17 cellular contexts compared by ENCODE assay signal in genomic region chr20:62049342-62050165, GRCh38. TPM values are rescaled to one million over a fixed set of nuclear protein-coding genes. Genes with fewer than 3 reads are reported as not detected.
DNase-seq lines count a peak whose midpoint lies in the region; ATAC-seq and TF ChIP-seq lines count a peak whose summit lies in the region.
"Had no signal": no experiment of that assay in that cellular context is flagged by ENCODE, and none has a peak within 500 bp of the region (broad histone marks: within the 10 kb centered on the region; RNA-seq: fewer than 3 reads in every experiment).

No MANE protein-coding gene starts in this region.

- H3K18ac ChIP-seq in IMR-90 (ENCODE audit: low read depth, low read length): no peak overlapping the region

- H2AK9ac ChIP-seq in IMR-90 (replicated peaks; ENCODE audit: low read depth, low read length, poor library complexity): peak overlapping the region; percentile 50

- no peaks in the 10 kb centered on the region; the same call in 1 of the 2 replicates for H3K36me3 ChIP-seq in IMR-90 (ENCODE audit: control insufficient read depth, insufficient read depth, low read length)
- no peaks in the 10 kb centered on the region for H3K36me3 ChIP-seq in lower lobe of right lung
- H3K36me3 ChIP-seq in spleen: peaks cover 0 to 29% (median 0%) of the 10 kb centered on the region in 6 donors

- H4K5ac ChIP-seq in IMR-90 (ENCODE audit: low read depth, low read length): no peak overlapping the region

- H3K4me1 ChIP-seq in IMR-90 (ENCODE audit: control insufficient read depth, insufficient read depth, low read length) (peaks cover 4% of the 10 kb centered on the region; the same call in 1 of the 2 replicates), lower lobe of right lung (no peaks in the 10 kb centered on the region), spleen (peaks cover 0 to 61% (median 26%) of the 10 kb centered on the region in 6 donors)
- H3K4me1 ChIP-seq: HAP-1 had no signal

- H2BK120ac ChIP-seq in IMR-90 (ENCODE audit: low read depth, low read length): no peak overlapping the region

- H3K9me3 ChIP-seq in IMR-90 (ENCODE audit: control insufficient read depth, insufficient read depth, low read length) (no peaks in the 10 kb centered on the region), lower lobe of right lung (no peaks in the 10 kb centered on the region), spleen (no peaks in the 10 kb centered on the region)
- H3K9me3 ChIP-seq: HAP-1 had no signal

- no peaks in the 10 kb centered on the region for H3K27me3 Mint-ChIP-seq in chondrocyte (ENCODE audit: low read depth)
- H3K27me3 Mint-ChIP-seq: CD4-positive, alpha-beta memory T cell had no signal

- no peaks in the 10 kb centered on the region for H3K9me3 Mint-ChIP-seq in chondrocyte (ENCODE audit: low read depth)

- H3K27ac Mint-ChIP-seq in chondrocyte (ENCODE audit: unreplicated experiment): no peak overlapping the region

- H4K91ac ChIP-seq in IMR-90 (ENCODE audit: insufficient read depth, low read depth, low read length): no peak overlapping the region

- H3K4me3 ChIP-seq in IMR-90 (ENCODE audit: insufficient read depth, low read depth, low read length) (no peak overlapping the region), lower lobe of right lung (no peak overlapping the region), spleen (no peak overlapping the region)
- H3K4me3 ChIP-seq: HAP-1, K562 had no signal

- in situ Hi-C loops in IMR-90 (cut with MboI; ENCODE audit: low sequenced_read_pairs): no loop called here

- 90% methylated on average over 15 of the region's 22 CpGs; no CpG with 5 or more reads in 1 of the 2 experiments for WGBS in IMR-90 (ENCODE audit: extremely low coverage in 2 of 2, insufficient read length in 1 of 2), 2 experiments
- 87 to 94% (median 93%) methylated on average over 20 to 22 of the region's 22 CpGs for WGBS in spleen, 5 donors

- no peak overlapping the region for H3K56ac ChIP-seq in IMR-90 (ENCODE audit: extremely low read depth, insufficient read depth, low read length)

- TF ChIP-seq CTCF in IMR-90 (conservative IDR thresholded peaks at IDR 0.05; ENCODE audit: low read depth, low read length) (no peak), chondrocyte (IDR thresholded peaks at IDR 0.05) (no peak), lower lobe of right lung (IDR thresholded peaks at IDR 0.05) (no peak), spleen (IDR thresholded peaks at IDR 0.05 in 8 of 11, conservative IDR thresholded peaks at IDR 0.05 in 3 of 11) (no peak)

- H3K9ac ChIP-seq in IMR-90 (ENCODE audit: low read depth, low read length): no peak overlapping the region

- intact Hi-C loops in IMR-90 (cut with micrococcal nuclease) (no loop called here), lower lobe of right lung (cut with DNase I) (no loop called here), spleen (cut with DNase I; ENCODE audit: low total_unique reads) (no loop called here)

- H2AFZ ChIP-seq in IMR-90 (replicated peaks; ENCODE audit: low read length, poor library complexity): peak overlapping the region; percentile 39

- ATAC-seq in IMR-90 (ENCODE audit: low read depth) (no peak), lower lobe of right lung (no peak), GM21390 (IDR thresholded peaks at IDR 0.05; ENCODE audit: unreplicated experiment) (no peak), HG02981 (IDR thresholded peaks at IDR 0.05; ENCODE audit: unreplicated experiment) (no peak)
- ATAC-seq: K562 had no signal

- H2BK20ac ChIP-seq in IMR-90 (ENCODE audit: low read depth, low read length): no peak overlapping the region

- peaks cover 8% of the 10 kb centered on the region for H3K4me1 Mint-ChIP-seq in chondrocyte (ENCODE audit: low read depth)

- TF ChIP-seq POLR2A in IMR-90 (IDR thresholded peaks at IDR 0.05; ENCODE audit: low read depth, low read length) (no peak), spleen (IDR thresholded peaks at IDR 0.05) (no peak)

- no peaks in the 10 kb centered on the region for H3K36me3 Mint-ChIP-seq in chondrocyte (ENCODE audit: low read depth)

- no peak overlapping the region for H3K23ac ChIP-seq in IMR-90 (ENCODE audit: low read depth, low read length)

- no peak overlapping the region for H4K8ac ChIP-seq in IMR-90 (ENCODE audit: low read depth in 2 of 2, low read length in 2 of 2)

- no TSS peak for BruUV-seq in IMR-90 (replicated peaks; lab: Mats Ljungman, UMichigan)

- H2AK5ac ChIP-seq in IMR-90 (ENCODE audit: low read depth, low read length): no peak overlapping the region

- H3K9me1 ChIP-seq in IMR-90 (ENCODE audit: insufficient read depth, low read length): peaks cover 21% of the 10 kb centered on the region; the same call in 1 of the 2 replicates

- CTCF ChIA-PET in IMR-90 (lab: Yijun Ruan, JAX): no interaction called here

- no peak for DNase-seq in IMR-90
- peak; percentile 77 for DNase-seq in chondrocyte (ENCODE audit: low spot score)
- peak; percentile 19 for DNase-seq in lower lobe of right lung
- DNase-seq in spleen: peak; percentile 52
- DNase-seq in C1 segment of cervical spinal cord (lab: John Stamatoyannopoulos, UW): no peak
- no peak for DNase-seq in UCSD-AML1 (lab: John Stamatoyannopoulos, UW; ENCODE audit: unreplicated experiment)
- DNase-seq: AML-193; CD4-positive, alpha-beta memory T cell; NCI-H1417 treated with DMSO at 0.1 percent for 48 hours; NCI-H1930; NCI-H2171; NCI-H446; NCI-H69 had no signal

- peaks cover 34 to 88% of the 10 kb centered on the region in 2 experiments for H3K79me1 ChIP-seq in IMR-90 (ENCODE audit: low read depth in 1 of 2, low read length in 2 of 2)

- H3K14ac ChIP-seq in IMR-90 (replicated peaks; ENCODE audit: low read depth, low read length): no peak overlapping the region

- dilution Hi-C loops in IMR-90 (cut with HindIII; ENCODE audit: low sequenced_read_pairs, unreplicated experiment): no loop called here

- no peak overlapping the region for H3K27ac ChIP-seq in IMR-90 (ENCODE audit: insufficient read depth, low read length)
- no peak overlapping the region for H3K27ac ChIP-seq in lower lobe of right lung
- no peak overlapping the region for H3K27ac ChIP-seq in spleen

- peaks cover 81% of the 10 kb centered on the region for H4K20me1 ChIP-seq in IMR-90 (ENCODE audit: insufficient read depth, low read length)

- POLR2A ChIA-PET in IMR-90 (lab: Charles Lee; ENCODE audit: unreplicated experiment): no interaction called here

- no peaks in the 10 kb centered on the region for H3K27me3 ChIP-seq in IMR-90 (ENCODE audit: control insufficient read depth, insufficient read depth, low read length)
- no peaks in the 10 kb centered on the region for H3K27me3 ChIP-seq in lower lobe of right lung (ENCODE audit: low read depth)
- H3K27me3 ChIP-seq in spleen (replicated peaks in 1 of 7): no peaks in the 10 kb centered on the region

- TF ChIP-seq RAD21 in IMR-90 (IDR thresholded peaks at IDR 0.05; ENCODE audit: low read length): no peak

- no peak overlapping the region for H2BK5ac ChIP-seq in IMR-90 (ENCODE audit: low read depth, low read length, poor library complexity, severe bottlenecking)

- no peak overlapping the region for H3K4me3 Mint-ChIP-seq in chondrocyte (ENCODE audit: unreplicated experiment)

- H2BK15ac ChIP-seq in IMR-90 (ENCODE audit: low read depth, low read length): no peak overlapping the region

- no peak overlapping the region for H3K4me2 ChIP-seq in IMR-90 (ENCODE audit: low read depth, low read length)

- no peak overlapping the region for H3K4ac ChIP-seq in IMR-90 (ENCODE audit: low read depth, low read length)

TF ChIP-seq in IMR-90, 13 proteins besides CTCF, POLR2A, EP300 and RAD21:
- TF ChIP-seq MXI1 (IDR thresholded peaks at IDR 0.05; ENCODE audit: borderline replicate concordance, low read depth, low read length) (no peak), FOS (IDR thresholded peaks at IDR 0.05; ENCODE audit: low read depth, low read length) (no peak), CHD1 (IDR thresholded peaks at IDR 0.05; ENCODE audit: low read depth, low read length) (no peak), MAZ (IDR thresholded peaks at IDR 0.05; ENCODE audit: borderline replicate concordance, low read depth, low read length) (no peak), BHLHE40 (IDR thresholded peaks at IDR 0.05; ENCODE audit: low read depth, low read length) (no peak), CEBPB (IDR thresholded peaks at IDR 0.05; ENCODE audit: low read depth, low read length) (no peak), MAFK (IDR thresholded peaks at IDR 0.05; ENCODE audit: low read depth, low read length) (no peak), SMC3 (IDR thresholded peaks at IDR 0.05; ENCODE audit: low read depth, low read length) (no peak), RFX5 (IDR thresholded peaks at IDR 0.05; ENCODE audit: low read depth, low read length) (no peak)
- TF ChIP-seq, protein P1, sequence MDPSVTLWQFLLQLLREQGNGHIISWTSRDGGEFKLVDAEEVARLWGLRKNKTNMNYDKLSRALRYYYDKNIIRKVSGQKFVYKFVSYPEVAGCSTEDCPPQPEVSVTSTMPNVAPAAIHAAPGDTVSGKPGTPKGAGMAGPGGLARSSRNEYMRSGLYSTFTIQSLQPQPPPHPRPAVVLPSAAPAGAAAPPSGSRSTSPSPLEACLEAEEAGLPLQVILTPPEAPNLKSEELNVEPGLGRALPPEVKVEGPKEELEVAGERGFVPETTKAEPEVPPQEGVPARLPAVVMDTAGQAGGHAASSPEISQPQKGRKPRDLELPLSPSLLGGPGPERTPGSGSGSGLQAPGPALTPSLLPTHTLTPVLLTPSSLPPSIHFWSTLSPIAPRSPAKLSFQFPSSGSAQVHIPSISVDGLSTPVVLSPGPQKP (IDR thresholded peaks at IDR 0.05; ENCODE audit: borderline replicate concordance, low read depth, low read length): no peak
- TF ChIP-seq, protein P2, sequence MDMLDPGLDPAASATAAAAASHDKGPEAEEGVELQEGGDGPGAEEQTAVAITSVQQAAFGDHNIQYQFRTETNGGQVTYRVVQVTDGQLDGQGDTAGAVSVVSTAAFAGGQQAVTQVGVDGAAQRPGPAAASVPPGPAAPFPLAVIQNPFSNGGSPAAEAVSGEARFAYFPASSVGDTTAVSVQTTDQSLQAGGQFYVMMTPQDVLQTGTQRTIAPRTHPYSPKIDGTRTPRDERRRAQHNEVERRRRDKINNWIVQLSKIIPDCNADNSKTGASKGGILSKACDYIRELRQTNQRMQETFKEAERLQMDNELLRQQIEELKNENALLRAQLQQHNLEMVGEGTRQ (IDR thresholded peaks at IDR 0.05; ENCODE audit: low read depth, low read length): no peak

RNA-seq across cellular contexts. Expression of gene TAF4, which starts 16.1 kb away (rescaled TPM):
- total RNA-seq in IMR-90 (2012; rRNA removed) (1.4 and 1.7 TPM in 2 replicates), chondrocyte (11.5 to 16.3 TPM (median 14.8 TPM) in 3 replicates), lower lobe of right lung (17.6 TPM), spleen (10 to 100 TPM; 15.5 to 28.3 (median 18.6) TPM)
- polyA plus RNA-seq in IMR-90 (2012; rRNA removed) (4.9 and 5.1 TPM in 2 replicates), spleen (1 to 10 TPM; 4.3 to 7.2 (median 4.4) TPM)
- 4.7 and 9.8 TPM in 2 replicates for polyA plus RNA-seq in IMR-90 (2012; cell fraction: cytosol; rRNA removed)
- 15.8 and 40.0 TPM in 2 replicates for polyA plus RNA-seq in IMR-90 (2012; cell fraction: nucleus; rRNA removed; ENCODE audit: low replicate concordance)

Comparison
In these comparisons a context has a peak if more than half of its experiments do, and no peak if none do; other contexts are left out.
1. DNase-seq: peak in chondrocyte (single experiment), lower lobe of right lung (single experiment) and spleen (single experiment); none in IMR-90 (single experiment), C1 segment of cervical spinal cord (0 of 14) and UCSD-AML1 (single experiment).